26 cellular contexts compared by ENCODE assay signal in the genomic region with DNA sequence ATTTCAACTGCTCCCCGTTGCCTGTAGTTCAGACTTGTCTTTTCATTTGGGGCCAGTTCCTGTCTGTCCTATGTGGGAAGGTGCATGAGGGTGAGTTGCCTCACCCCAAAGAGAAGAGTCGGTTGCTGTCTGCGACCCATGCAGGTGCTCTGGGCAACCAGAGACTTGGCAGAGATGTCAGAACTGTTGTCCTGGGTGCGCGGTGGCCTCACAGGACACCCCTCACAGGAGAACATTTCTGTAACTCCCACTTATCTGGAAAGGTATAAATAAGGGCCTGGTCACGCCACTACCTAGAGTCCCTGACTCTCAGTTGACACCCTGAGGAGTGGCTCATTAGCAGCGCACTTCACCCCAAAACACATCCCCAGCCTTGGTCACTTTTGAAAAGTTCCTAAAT. TPM values are rescaled to one million over a fixed set of nuclear protein-coding genes. Genes with fewer than 3 reads are reported as not detected.
"Had no signal": no experiment of that assay in that cellular context is flagged by ENCODE, and none has a peak within 500 bp of the region (broad histone marks: within the 10 kb centered on the region; RNA-seq: fewer than 3 reads in every experiment).

No MANE protein-coding gene starts in this region.

- H3K4me3 ChIP-seq: colonic mucosa, gastrocnemius medialis, left lung, mucosa of descending colon, ovary, sigmoid colon, thoracic aorta, tibial nerve, vagina had no signal

- H3K9me3 ChIP-seq: colonic mucosa, gastrocnemius medialis, left lung, mucosa of descending colon, ovary, sigmoid colon, thoracic aorta, vagina had no signal

- DNase-seq: colonic mucosa; effector CD8-positive, alpha-beta T cell; foreskin fibroblast; gastrocnemius medialis; left cardiac atrium; mesenchymal stem cell; mucosa of descending colon; naive B cell; nephron progenitor cell; occipital lobe; ovary; sigmoid colon; stimulated activated CD4-positive, alpha-beta T cell treated with anti-CD3 and anti-CD28 coated beads, Interleukin-15, amount 100 ng/mL, for 24 hours; stimulated activated CD4-positive, alpha-beta T cell treated with anti-CD3 and anti-CD28 coated beads, Interleukin-2, amount 100 ng/mL, for 48 hours; stimulated activated naive B cell treated with anti-CD40 and anti-IgM and Interleukin-4, amounts not matched to agents 10 μg/mL and 1 μg/mL and 100 μg/mL, for 72 hours had no signal

- H3K36me3 Mint-ChIP-seq: naive B cell had no signal

- H3K4me3 Mint-ChIP-seq: dendritic cell treated with granulocyte-macrophage colony-stimulating factor and Interleukin-4, amounts not matched to agents 40 ng/mL and 50 ng/mL, for 4 days; endodermal cell; mesothelial cell of epicardium; naive B cell; nephron progenitor cell; stimulated activated naive B cell treated with anti-CD40 and anti-IgM and Interleukin-4, amounts not matched to agents 10 μg/mL and 1 μg/mL and 100 μg/mL, for 72 hours; stimulated activated naive CD8-positive, alpha-beta T cell treated with anti-CD3 and anti-CD28 coated beads, Interleukin-15, Interleukin-2, amounts not matched to agents 100 ng/mL and 50 ng/mL, for 24 hours had no signal

- H3K36me3 ChIP-seq: colonic mucosa, gastrocnemius medialis, left lung, ovary, sigmoid colon, thoracic aorta, vagina had no signal

- H3K27ac ChIP-seq: colonic mucosa, epithelial cell of prostate, gastrocnemius medialis, left lung, ovary, sigmoid colon, thoracic aorta, tibial nerve, vagina had no signal

- H3K4me1 ChIP-seq: colonic mucosa, left lung, sigmoid colon, vagina had no signal

- H3K9me3 Mint-ChIP-seq: dendritic cell treated with granulocyte-macrophage colony-stimulating factor and Interleukin-4, amounts not matched to agents 40 ng/mL and 50 ng/mL, for 4 days; endodermal cell; mesothelial cell of epicardium; naive B cell; nephron progenitor cell; stimulated activated naive B cell treated with anti-CD40 and anti-IgM and Interleukin-4, amounts not matched to agents 10 μg/mL and 1 μg/mL and 100 μg/mL, for 72 hours; stimulated activated naive CD8-positive, alpha-beta T cell treated with anti-CD3 and anti-CD28 coated beads, Interleukin-15, Interleukin-2, amounts not matched to agents 100 ng/mL and 50 ng/mL, for 24 hours had no signal

- H3K27ac Mint-ChIP-seq: dendritic cell treated with granulocyte-macrophage colony-stimulating factor and Interleukin-4, amounts not matched to agents 40 ng/mL and 50 ng/mL, for 4 days; endodermal cell; mesothelial cell of epicardium; naive B cell; nephron progenitor cell; stimulated activated naive B cell treated with anti-CD40 and anti-IgM and Interleukin-4, amounts not matched to agents 10 μg/mL and 1 μg/mL and 100 μg/mL, for 72 hours; stimulated activated naive CD8-positive, alpha-beta T cell treated with anti-CD3 and anti-CD28 coated beads, Interleukin-15, Interleukin-2, amounts not matched to agents 100 ng/mL and 50 ng/mL, for 24 hours had no signal

- H3K27me3 ChIP-seq: ovary, vagina had no signal

- ATAC-seq: esophagus mucosa; gastrocnemius medialis; left cardiac atrium; left lung; mucosa of descending colon; stimulated activated naive B cell treated with anti-CD40 and anti-IgM and Interleukin-4, amounts not matched to agents 10 μg/mL and 1 μg/mL and 100 μg/mL, for 72 hours had no signal

- H3K4me1 Mint-ChIP-seq: endodermal cell, mesothelial cell of epicardium had no signal

RNA-seq across cellular contexts. Expression of a gene that starts 9.7 kb away (rescaled TPM):
- total RNA-seq: glomerular endothelial cell had no signal
